Comparison of ENCODE assay signal across 1 cellular context in the genomic region with DNA sequence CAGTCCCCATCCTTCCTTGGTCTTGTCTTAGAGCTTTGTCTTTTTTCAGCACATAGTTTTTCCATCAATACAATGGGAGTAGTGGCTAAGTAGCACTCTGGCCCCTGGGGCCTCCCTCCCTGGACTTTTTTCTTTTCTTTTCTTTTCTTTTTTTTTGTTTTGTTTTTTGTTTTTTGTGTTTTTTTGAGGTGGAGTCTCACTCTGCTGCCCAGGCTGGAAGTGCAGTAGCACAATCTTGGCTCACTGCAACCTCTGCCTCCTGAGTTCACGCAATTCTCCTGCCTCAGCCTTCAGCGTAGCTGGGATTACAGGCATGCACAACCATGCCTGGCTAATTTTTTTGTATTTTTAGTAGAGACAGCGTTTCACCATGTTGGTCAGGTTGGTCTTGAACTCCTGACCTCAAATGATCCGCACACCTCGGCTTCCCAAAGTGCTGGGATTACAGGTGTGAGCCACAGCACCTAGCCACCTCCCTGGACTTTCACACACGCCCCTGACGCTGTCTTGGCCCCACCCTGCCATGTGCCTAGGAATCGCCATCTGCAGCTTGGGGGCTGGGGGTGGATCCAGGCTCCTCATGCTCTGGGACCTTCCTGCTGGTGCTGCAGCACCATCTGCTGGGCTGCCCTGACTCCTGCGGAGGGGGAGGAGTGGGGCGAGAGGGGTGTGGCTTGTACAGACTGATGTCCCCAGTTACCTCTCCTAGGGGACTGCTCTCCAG.
A peak's percentile ranks its signal among the peaks of the same experiment; 100 is the strongest.
TF ChIP-seq lines count a peak whose summit lies in the region.

No MANE protein-coding gene starts in this region.

TF ChIP-seq in IMR-90, 13 proteins besides CTCF, POLR2A, EP300 and RAD21 (continued from another document):
- TF ChIP-seq CHD1 (IDR thresholded peaks at IDR 0.05; ENCODE audit: low read depth, low read length) = no peak
- TF ChIP-seq, protein P1, sequence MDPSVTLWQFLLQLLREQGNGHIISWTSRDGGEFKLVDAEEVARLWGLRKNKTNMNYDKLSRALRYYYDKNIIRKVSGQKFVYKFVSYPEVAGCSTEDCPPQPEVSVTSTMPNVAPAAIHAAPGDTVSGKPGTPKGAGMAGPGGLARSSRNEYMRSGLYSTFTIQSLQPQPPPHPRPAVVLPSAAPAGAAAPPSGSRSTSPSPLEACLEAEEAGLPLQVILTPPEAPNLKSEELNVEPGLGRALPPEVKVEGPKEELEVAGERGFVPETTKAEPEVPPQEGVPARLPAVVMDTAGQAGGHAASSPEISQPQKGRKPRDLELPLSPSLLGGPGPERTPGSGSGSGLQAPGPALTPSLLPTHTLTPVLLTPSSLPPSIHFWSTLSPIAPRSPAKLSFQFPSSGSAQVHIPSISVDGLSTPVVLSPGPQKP (IDR thresholded peaks at IDR 0.05; ENCODE audit: borderline replicate concordance, low read depth, low read length) = no peak
- TF ChIP-seq RFX5 (IDR thresholded peaks at IDR 0.05; ENCODE audit: low read depth, low read length) = no peak
- no peak for TF ChIP-seq MAFK (IDR thresholded peaks at IDR 0.05; ENCODE audit: low read depth, low read length)
- no peak for TF ChIP-seq RCOR1 (IDR thresholded peaks at IDR 0.05; ENCODE audit: insufficient replicate concordance, low read length)
- no peak for TF ChIP-seq NFE2L2 (IDR thresholded peaks at IDR 0.05; ENCODE audit: low read depth, low read length)
- 0 out of 2 replicates have a peak, but pooled peaks have one; percentile 41 for TF ChIP-seq BHLHE40 (IDR thresholded peaks at IDR 0.05; ENCODE audit: low read depth, low read length)
- peak; percentile 98 for TF ChIP-seq MXI1 (IDR thresholded peaks at IDR 0.05; ENCODE audit: borderline replicate concordance, low read depth, low read length)
- no peak for TF ChIP-seq FOS (IDR thresholded peaks at IDR 0.05; ENCODE audit: low read depth, low read length)
- TF ChIP-seq MAZ (IDR thresholded peaks at IDR 0.05; ENCODE audit: borderline replicate concordance, low read depth, low read length) = peak; percentile 98
